Comparison of ENCODE assay signal across 8 cellular contexts in the genomic region with DNA sequence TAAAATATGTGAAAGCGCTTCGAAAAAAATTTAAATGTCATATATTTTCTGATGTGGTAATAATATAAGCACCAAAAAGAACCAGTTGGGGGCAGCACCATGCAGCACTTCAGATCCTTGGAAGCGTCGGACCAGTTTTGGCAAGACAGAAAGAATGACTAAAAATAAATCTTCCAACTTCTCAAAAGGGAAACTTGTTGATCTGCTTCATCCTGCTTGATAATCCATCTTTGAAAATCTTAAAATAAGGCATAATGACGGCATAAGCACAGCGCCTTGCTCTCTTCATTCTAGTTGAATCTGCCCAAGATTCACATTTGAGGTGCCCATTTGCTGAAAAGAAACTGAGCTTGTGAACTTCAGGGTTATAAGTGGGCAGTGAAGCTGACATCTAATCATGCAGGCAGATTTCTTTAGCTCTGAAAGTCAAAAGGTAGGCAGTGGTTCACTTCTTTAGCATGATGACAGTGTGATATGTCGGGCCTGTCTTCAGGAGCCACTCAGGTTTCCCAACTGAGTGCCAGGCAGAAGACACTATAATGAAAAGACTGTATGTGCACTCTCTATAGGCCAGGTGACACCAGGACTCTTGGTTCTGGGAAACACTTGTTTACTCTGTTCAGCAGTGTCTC. TPM values are rescaled to one million over a fixed set of nuclear protein-coding genes. Genes with fewer than 3 reads are reported as not detected.
DNase-seq lines count a peak whose midpoint lies in the region; ATAC-seq and TF ChIP-seq lines count a peak whose summit lies in the region.

No MANE protein-coding gene starts in this region.

- H3K9me3 ChIP-seq in lung (ENCODE audit: control insufficient read depth in 2 of 2, insufficient read depth in 1 of 2, low read length in 1 of 2) = no peaks in the 10 kb centered on the region

- DNase-seq in NCI-H187 (lab: John Stamatoyannopoulos, UW) = peak; percentile 5 to 8
- no peak for DNase-seq in NCI-H187 treated with DMSO at 0.1 percent for 48 hours (lab: John Stamatoyannopoulos, UW)
- peak; percentile 6 for DNase-seq in NCI-H146 treated with DMSO at 0.1 percent for 48 hours (lab: John Stamatoyannopoulos, UW; ENCODE audit: unreplicated experiment)
- DNase-seq in dermis blood vessel endothelial cell = peak; percentile 81
- peak; percentile 60 for DNase-seq in lung (ENCODE audit: low spot score)
- peak; percentile 64 for DNase-seq in stimulated activated CD8-positive, alpha-beta memory T cell treated with anti-CD3 and anti-CD28 coated beads, Interleukin-4, amount 100 ng/mL, for 48 hours

- H3K36me3 ChIP-seq in lung (ENCODE audit: control insufficient read depth in 2 of 2, insufficient read depth in 2 of 2, low read length in 2 of 2) = peaks cover 0 to under 1% of the 10 kb centered on the region in 2 donors

- H3K27me3 ChIP-seq in lung (ENCODE audit: control insufficient read depth, insufficient read depth) = no peaks in the 10 kb centered on the region

- H3K4me3 ChIP-seq in lung = no peak overlapping the region

- H3K27ac ChIP-seq in VCaP (peak overlapping the region; percentile 78), lung (ENCODE audit: low read depth in 1 of 2, low read length in 1 of 2) (peak overlapping the region; percentile 46 to 55)

- ATAC-seq in lung (ENCODE audit: insufficient read depth, low FRiP score) (peak; percentile 55), GM21390 (IDR thresholded peaks at IDR 0.05; ENCODE audit: unreplicated experiment) (no peak)

- peak; percentile 81 for TF ChIP-seq CTCF in VCaP (conservative IDR thresholded peaks at IDR 0.05)
- TF ChIP-seq CTCF in lung (IDR thresholded peaks at IDR 0.05; ENCODE audit: control extremely low read depth, extremely low read depth) = peak; percentile 70

- H3K4me1 ChIP-seq in lung (ENCODE audit: control insufficient read depth in 2 of 2, insufficient read depth in 2 of 2, low read length in 2 of 2) = peaks cover 3 to 7% of the 10 kb centered on the region in 2 donors

- 22 to 30% methylated on average over 7 of the region's 7 CpGs for WGBS in lung, 2 donors

RNA-seq across cellular contexts. Expression of gene MUTYH, which starts 19.8 kb away (rescaled TPM):
- 18.0 and 18.9 TPM in 2 replicates for total RNA-seq in dermis blood vessel endothelial cell
- 10 to 100 TPM; 16.8 to 26.3 TPM for total RNA-seq in lung
- 10 to 100 TPM; 14.0 to 22.5 TPM for polyA plus RNA-seq in lung

RNA-seq across cellular contexts. Expression of gene TOE1, which starts 20.0 kb away (rescaled TPM):
- total RNA-seq in dermis blood vessel endothelial cell = 21.6 and 34.7 TPM in 2 replicates
- total RNA-seq in lung = 10 to 100 TPM in 1 of 2 donors, 1 to 10 TPM in 1; 6.4 to 10.9 TPM
- 10 to 100 TPM in 1 of 2 donors, 1 to 10 TPM in 1; 5.3 to 10.6 TPM for polyA plus RNA-seq in lung

RNA-seq across cellular contexts. Expression of gene HPDL, which starts 33.3 kb away (rescaled TPM):
- total RNA-seq in dermis blood vessel endothelial cell (0.85 and 4.6 TPM in 2 replicates), lung (under 1 TPM; 0.63 to 0.80 TPM)
- polyA plus RNA-seq in lung = 1 to 10 TPM in 1 of 2 donors, under 1 TPM in 1; 0.55 to 2.3 TPM
